ENCODE assay signal across 25 cellular contexts in the genomic region with DNA sequence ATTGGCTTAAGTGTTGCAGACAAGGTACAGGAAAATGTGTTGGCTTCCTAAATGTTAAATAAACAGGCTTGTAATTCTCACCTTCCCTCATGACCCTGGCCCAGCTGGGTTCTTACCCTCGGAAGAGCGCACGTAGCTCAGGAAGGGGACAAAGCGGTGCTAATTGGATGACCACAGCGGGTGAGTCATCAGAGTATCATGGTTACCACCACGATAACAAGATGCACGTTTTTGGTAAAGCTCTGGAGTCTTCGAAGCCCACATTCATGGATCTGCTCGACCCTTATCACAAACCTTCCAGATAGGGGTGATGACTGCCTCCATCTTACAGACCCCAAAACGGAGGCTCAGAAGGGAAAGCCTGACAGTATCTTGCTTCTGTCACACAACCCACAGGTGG. TPM values are rescaled to one million over a fixed set of nuclear protein-coding genes. Genes with fewer than 3 reads are reported as not detected.
DNase-seq lines count a peak whose midpoint lies in the region; ATAC-seq, FAIRE-seq and TF ChIP-seq lines count a peak whose summit lies in the region.
"Had no signal": no experiment of that assay in that cellular context is flagged by ENCODE, and none has a peak within 500 bp of the region (broad histone marks: within the 10 kb centered on the region; RNA-seq: fewer than 3 reads in every experiment).

No MANE protein-coding gene starts in this region.

- intact Hi-C loops in K562 (cut with micrococcal nuclease) (no loop called here), posterior cingulate gyrus (cut with DNase I) (no loop called here)

- no peaks in the 10 kb centered on the region for H3K79me2 ChIP-seq in K562 (ENCODE audit: control insufficient read depth, insufficient read depth, low read length)

- no peak overlapping the region for H2AFZ ChIP-seq in K562 (ENCODE audit: low read depth, low read length)

- H3K9me3 ChIP-seq in K562 (replicated peaks; ENCODE audit: control insufficient read depth, insufficient read depth, low read depth, low read length): peaks cover 8% of the 10 kb centered on the region; the same call in 1 of the 2 replicates

- BruUV-seq in K562 (replicated peaks; lab: Mats Ljungman, UMichigan): no TSS peak

- WGBS in K562 (ENCODE audit: insufficient coverage, low coverage, missing lambda C conversion rate): 5% methylated on average over 10 of the region's 10 CpGs

- H3K4me2 ChIP-seq in K562 (ENCODE audit: insufficient read depth, low read length): no peak overlapping the region

- POLR2A ChIA-PET in K562 (lab: Yijun Ruan, JAX): interaction anchor here (1.3 kb wide), 1 partner anchor 357 kb away, joined by 3 read pairs; no protein-coding TSS in a partner anchor

- TF ChIP-seq POLR2A in K562 (conservative IDR thresholded peaks at IDR 0.05): no peak

- no peak for TF ChIP-seq CTCF in K562 (IDR thresholded peaks at IDR 0.05 in 2 of 3, conservative IDR thresholded peaks at IDR 0.05 in 1 of 3; ENCODE audit: insufficient read depth in 2 of 3, low read depth in 1 of 3, low read length in 3 of 3)

- H3K9ac ChIP-seq in K562 (ENCODE audit: insufficient read depth in 1 of 2, low read depth in 2 of 2, low read length in 2 of 2): no peak overlapping the region

- CTCF ChIA-PET in K562 (lab: Yijun Ruan, JAX; ENCODE audit: low intra/inter-chr PET ratio): interaction anchor here (0.6 to 1.4 kb wide), 3 partner anchors 8 to 370 kb away, joined by 3 to 8 read pairs (median 4); partner anchors contain the start of gene GNAS

- FAIRE-seq in K562 (lab: Jason Lieb, UNC): peak; percentile 61

- in situ Hi-C loops in K562 (cut with MboI): loop anchor here (10.0 kb wide), 1 partner anchor 372 kb away; the partner anchor contains the start of genes GNAS and GNAS-AS1

- H4K20me1 ChIP-seq in K562 (replicated peaks; ENCODE audit: control insufficient read depth, insufficient read depth, low read length): no peaks in the 10 kb centered on the region

- TF ChIP-seq EP300 in K562 (IDR thresholded peaks at IDR 0.05; ENCODE audit: low read length): no peak

- peaks cover 8 to 24% of the 10 kb centered on the region in 2 experiments; a peak in 4 of 5 replicates for H3K27me3 ChIP-seq in K562 (ENCODE audit: control insufficient read depth in 2 of 2, insufficient read depth in 2 of 2, low read length in 2 of 2)
- H3K27me3 ChIP-seq: esophagus muscularis mucosa had no signal

- no peak overlapping the region for H3K27ac ChIP-seq in K562 (ENCODE audit: extremely low read depth, low read depth, low read length)
- H3K27ac ChIP-seq: esophagus muscularis mucosa, left lung, RWPE1, thoracic aorta had no signal

- H3K9me1 ChIP-seq in K562 (ENCODE audit: control insufficient read depth, insufficient read depth, low read length): no peaks in the 10 kb centered on the region

- H3K4me3 ChIP-seq in K562: no peak overlapping the region
- H3K4me3 ChIP-seq: esophagus muscularis mucosa, left lung, mucosa of descending colon, thoracic aorta had no signal

- H3K4me1 ChIP-seq in K562 (replicated peaks in 1 of 2; ENCODE audit: control insufficient read depth in 2 of 2, insufficient read depth in 2 of 2, low read length in 2 of 2): peaks cover 3 to 4% of the 10 kb centered on the region in 2 experiments; a peak in 3 of 5 replicates
- H3K4me1 ChIP-seq: left lung had no signal

- no peak for TF ChIP-seq RAD21 in K562 (CRISPR knock-in tag; conservative IDR thresholded peaks at IDR 0.05 in 1 of 2, IDR thresholded peaks at IDR 0.05 in 1 of 2)

- H3K36me3 ChIP-seq in K562 (ENCODE audit: control insufficient read depth, insufficient read depth, low read length): no peaks in the 10 kb centered on the region
- H3K36me3 ChIP-seq: esophagus muscularis mucosa, left lung, thoracic aorta had no signal

- peak; percentile 71 for DNase-seq in Daoy (ENCODE audit: low read depth)
- DNase-seq in LHCN-M2 (ENCODE audit: low read depth): peak; percentile 21
- DNase-seq in K562 (ENCODE audit: extremely low read depth in 1 of 4, low spot score in 3 of 4): peak; percentile 36 to 46 (median 40)
- peak; percentile 16 to 81 for DNase-seq in lung microvascular endothelial cell (ENCODE audit: low read depth in 2 of 2)
- DNase-seq in HUDEP-2 (lab: John Stamatoyannopoulos, UW; ENCODE audit: unreplicated experiment in 76 of 76): no peak
- DNase-seq in NCI-H1436 (lab: John Stamatoyannopoulos, UW): no peak
- no peak for DNase-seq in posterior cingulate gyrus
- DNase-seq: activated naive CD4-positive, alpha-beta T cell; activated T-cell treated with anti-CD3 and anti-CD28 coated beads, Interleukin-2, amount 50 U/mL, for 24 hours; amygdala; CD8-positive, alpha-beta T cell; glutamatergic neuron; HCEC 1CT; left lung; MM.1S; mucosa of descending colon; NCI-H187 treated with DMSO at 0.1 percent for 48 hours; NCI-H226 had no signal

- peak; percentile 44; the same call in 1 of the 3 replicates for ATAC-seq in K562
- ATAC-seq: CD8-positive, alpha-beta T cell; SK-N-SH treated with all-trans-retinoic acid at 6 μM for 48 hours; stimulated activated effector memory CD8-positive, alpha-beta T cell treated with anti-CD3 and anti-CD28 coated beads, Interleukin-12 subunit alpha, Interleukin-12 subunit beta, amount 100 ng/mL, for 72 hours had no signal

TF ChIP-seq in K562, 482 proteins besides CTCF, POLR2A, EP300 and RAD21 (continues in another document):
- no peak for TF ChIP-seq CAMTA2 (CRISPR knock-in tag; conservative IDR thresholded peaks at IDR 0.05)
- no peak for TF ChIP-seq PCBP2 (IDR thresholded peaks at IDR 0.05; ENCODE audit: low read depth, low read length, poor library complexity, severe bottlenecking)
- TF ChIP-seq NBN (IDR thresholded peaks at IDR 0.05; ENCODE audit: low read depth): no peak
- no peak for TF ChIP-seq SRSF1 (IDR thresholded peaks at IDR 0.05; ENCODE audit: low read depth, low read length)
- TF ChIP-seq SMARCA5 (IDR thresholded peaks at IDR 0.05): no peak
- peak; percentile 6 for TF ChIP-seq FOS (IDR thresholded peaks at IDR 0.05; ENCODE audit: extremely low read depth, insufficient read length)

RNA-seq across cellular contexts. Expression of gene APCDD1L, which starts 32.8 kb away (rescaled TPM):
- 2.8 and 3.2 TPM in 2 replicates for total RNA-seq in Daoy (2014; rRNA removed; shearing (Covaris generic))
- total RNA-seq in LHCN-M2 (2014; rRNA removed) (0.34 and 0.96 TPM in 2 replicates), K562 (2014; rRNA removed) (not detected in 2 replicates), K562 (2014; rRNA removed; fragmentation: Illumina TruSeq; extraction: Trizol) (not detected in 2 replicates), K562 (2015; rRNA removed; fragmentation: Illumina TruSeq; extraction: Trizol) (not detected in 2 replicates), K562 (2021) (not detected in 2 replicates), lung microvascular endothelial cell (under 0.01 TPM in 1 of 2 replicates, not detected in the other)
- 0.91 TPM for polyA plus RNA-seq in LHCN-M2 (2012)
- not detected in 2 replicates for total RNA-seq in K562 (2011; cell fraction: chromatin; rRNA removed; ENCODE audit: low replicate concordance)
- total RNA-seq in K562 (2011; cell fraction: nucleolus; rRNA removed): 0.33 TPM in 1 of 2 replicates, not detected in the other
- not detected in 2 replicates for total RNA-seq in K562 (2011; cell fraction: nucleoplasm; rRNA removed)
- polyA plus RNA-seq in K562 (2011; rRNA removed) (not detected in 2 replicates), K562 (2014; fragmentation: Illumina TruSeq; extraction: Trizol) (not detected in 2 replicates), K562 (2014; fragmentation: Nextera tagmentation; extraction: Ambion mirVana) (not detected), K562 (2014; rRNA removed) (not detected in 2 replicates)
- not detected in 2 replicates for polyA plus RNA-seq in K562 (2011; cell fraction: cytosol; rRNA removed)
- polyA plus RNA-seq in K562 (2011; cell fraction: nucleus; rRNA removed): not detected in 2 replicates
- polyA plus RNA-seq in K562 (2012): 0.03 TPM in 1 of 2 replicates, not detected in the other
- not detected in 2 replicates for polyA minus RNA-seq in K562 (2011; rRNA and poly(A)+ RNA removed)
- not detected in 2 replicates for polyA minus RNA-seq in K562 (2011; cell fraction: cytosol; rRNA and poly(A)+ RNA removed)
- polyA minus RNA-seq in K562 (2011; cell fraction: nucleus; rRNA and poly(A)+ RNA removed): not detected in 2 replicates
- total RNA-seq: CD8-positive, alpha-beta T cell; HepG2 had no signal
- polyA plus RNA-seq: HepG2, neural cell had no signal

Comparison
In these comparisons a context has a peak if more than half of its experiments do, and no peak if none do; other contexts are left out.
1. DNase-seq: peak in Daoy (single experiment), LHCN-M2 (single experiment), K562 (4 of 4) and lung microvascular endothelial cell (2 of 2); none in HUDEP-2 (0 of 76), NCI-H1436 (single experiment) and posterior cingulate gyrus (0 of 10).